In genomic region chr10:13652860-13653259, GRCh38 we compare ENCODE assay signal across 23 cellular contexts.
"Had no signal": no experiment of that assay in that cellular context is flagged by ENCODE, and none has a peak within 500 bp of the region (broad histone marks: within the 10 kb centered on the region; RNA-seq: fewer than 3 reads in every experiment).

No MANE protein-coding gene starts in this region.

- H3K27ac ChIP-seq: breast epithelium, SJSA1, spleen, stomach, vagina had no signal

- ATAC-seq: mucosa of descending colon had no signal

- H3K4me1 Mint-ChIP-seq: neural crest cell had no signal

- H3K9me3 ChIP-seq: breast epithelium, mucosa of descending colon, SJSA1, spleen, stomach, vagina had no signal

- H3K36me3 ChIP-seq: breast epithelium had no signal

- H3K4me1 ChIP-seq: breast epithelium, SJSA1, spleen, stomach, vagina had no signal

- DNase-seq: activated CD4-positive, alpha-beta T cell treated with anti-CD3 and anti-CD28 coated beads, Interleukin-2, amount 50 U/mL, for 4 hours; activated CD8-positive, alpha-beta memory T cell treated with anti-CD3 and anti-CD28 coated beads for 24 hours; activated CD8-positive, alpha-beta memory T cell treated with anti-CD3 and anti-CD28 coated beads, Interleukin-2, amount 50 U/mL, for 4 hours; activated gamma-delta T cell treated with Interleukin-2 at 50 U/mL for 16 hours; activated naive CD8-positive, alpha-beta T cell treated with anti-CD3 and anti-CD28 coated beads, Interleukin-2, amount 10 ng/mL, durations not matched to agents 7 days and 5 days; amniotic stem cell; cerebellar nuclear complex; effector CD8-positive, alpha-beta T cell; glutamatergic neuron; hippocampal formation; mesendoderm; mucosa of descending colon; occipital lobe; spleen; stimulated activated CD4-positive, alpha-beta T cell treated with anti-CD3 and anti-CD28 coated beads, Interleukin-4, amount 100 ng/mL, for 24 hours; stomach; T-helper 1 cell had no signal

- H3K4me3 Mint-ChIP-seq: activated naive CD8-positive, alpha-beta T cell treated with anti-CD3 and anti-CD28 coated beads, Interleukin-2, amount 10 ng/mL, durations not matched to agents 7 days and 5 days; dendritic cell treated with granulocyte-macrophage colony-stimulating factor and Interleukin-4, amounts not matched to agents 40 ng/mL and 50 ng/mL, for 4 days; neural crest cell; type B pancreatic cell had no signal

- H3K9me3 Mint-ChIP-seq: activated naive CD8-positive, alpha-beta T cell treated with anti-CD3 and anti-CD28 coated beads, Interleukin-2, amount 10 ng/mL, durations not matched to agents 7 days and 5 days; dendritic cell treated with granulocyte-macrophage colony-stimulating factor and Interleukin-4, amounts not matched to agents 40 ng/mL and 50 ng/mL, for 4 days; neural crest cell; type B pancreatic cell had no signal

- H3K27me3 ChIP-seq: breast epithelium, SJSA1, spleen, stomach, vagina had no signal

- H3K27me3 Mint-ChIP-seq: activated naive CD8-positive, alpha-beta T cell treated with anti-CD3 and anti-CD28 coated beads, Interleukin-2, amount 10 ng/mL, durations not matched to agents 7 days and 5 days; dendritic cell treated with granulocyte-macrophage colony-stimulating factor and Interleukin-4, amounts not matched to agents 40 ng/mL and 50 ng/mL, for 4 days; type B pancreatic cell had no signal

- H3K4me3 ChIP-seq: breast epithelium, mucosa of descending colon, SJSA1, spleen, stomach, vagina had no signal

- H3K27ac Mint-ChIP-seq: activated naive CD8-positive, alpha-beta T cell treated with anti-CD3 and anti-CD28 coated beads, Interleukin-2, amount 10 ng/mL, durations not matched to agents 7 days and 5 days; dendritic cell treated with granulocyte-macrophage colony-stimulating factor and Interleukin-4, amounts not matched to agents 40 ng/mL and 50 ng/mL, for 4 days; type B pancreatic cell had no signal
